17 cellular contexts compared by ENCODE assay signal in the genomic region with DNA sequence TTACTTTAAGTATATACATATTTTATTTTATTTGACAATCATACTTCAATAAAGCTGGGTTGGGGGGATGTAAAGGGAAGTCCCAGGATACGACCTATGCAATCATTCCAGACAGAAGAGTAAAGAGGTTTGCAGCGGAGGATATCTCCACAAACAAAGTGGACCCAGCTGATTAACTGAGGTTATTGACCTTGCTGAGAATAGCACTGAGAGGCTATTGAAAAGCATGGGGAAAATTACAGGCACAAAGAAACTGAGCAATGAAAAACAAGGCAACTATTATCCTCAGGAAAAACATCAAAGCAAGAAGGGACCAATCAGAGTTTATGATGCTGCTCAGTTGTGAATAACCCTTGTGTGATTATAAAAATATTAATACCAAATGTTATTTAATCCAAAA. TPM values are rescaled to one million over a fixed set of nuclear protein-coding genes. Genes with fewer than 3 reads are reported as not detected.
DNase-seq lines count a peak whose midpoint lies in the region; TF ChIP-seq lines count a peak whose summit lies in the region.
"Had no signal": no experiment of that assay in that cellular context is flagged by ENCODE, and none has a peak within 500 bp of the region (broad histone marks: within the 10 kb centered on the region; RNA-seq: fewer than 3 reads in every experiment).

No MANE protein-coding gene starts in this region.

- DNase-seq in NCI-H1092 (lab: John Stamatoyannopoulos, UW) (no peak), NCI-H526 treated with DMSO at 0.1 percent for 48 hours (lab: John Stamatoyannopoulos, UW) (no peak), DMS53 treated with DMSO at 0.1 percent for 48 hours (lab: John Stamatoyannopoulos, UW; ENCODE audit: unreplicated experiment) (no peak)
- no peak for DNase-seq in activated CD4-positive, alpha-beta T cell treated with anti-CD3 and anti-CD28 coated beads for 4 hours
- DNase-seq: CD8-positive, alpha-beta T cell; EL; HFFc6; KG1; NCI-H1105; NCI-H1930; NCI-H524 treated with DMSO at 0.1 percent for 48 hours; NK-92 treated with Interleukin-12 subunit alpha and Interleukin-12 subunit beta, amount 100 ng/mL, for 24 hours had no signal

- no peak for TF ChIP-seq CTCF in liver (IDR thresholded peaks at IDR 0.05; ENCODE audit: low read depth, low read length, missing input control)

- H3K36me3 ChIP-seq in esophagus (ENCODE audit: control insufficient read depth in 2 of 2, insufficient read depth in 2 of 2, low read length in 1 of 2) (no peaks in the 10 kb centered on the region), liver (ENCODE audit: control insufficient read depth in 4 of 4, insufficient read depth in 3 of 4, low read depth in 1 of 4, low read length in 3 of 4) (no peaks in the 10 kb centered on the region)

- H3K4me1 ChIP-seq in esophagus (ENCODE audit: control insufficient read depth in 2 of 2, insufficient read depth in 2 of 2, low read length in 1 of 2) (peaks cover 3 to 6% of the 10 kb centered on the region in 2 donors), liver (ENCODE audit: control insufficient read depth in 4 of 4, insufficient read depth in 4 of 4, low read length in 3 of 4) (peaks cover 0 to 2% (median 0%) of the 10 kb centered on the region in 4 donors)

- WGBS in esophagus, 2 donors, result 78 to 87% methylated on average over 2 of the region's 2 CpGs
- 43% methylated on average over 2 of the region's 2 CpGs for WGBS in liver

- no peaks in the 10 kb centered on the region for H3K27me3 ChIP-seq in esophagus (ENCODE audit: control insufficient read depth in 1 of 2, insufficient read depth in 2 of 2, low read length in 2 of 2)
- no peaks in the 10 kb centered on the region for H3K27me3 ChIP-seq in liver (ENCODE audit: control insufficient read depth in 4 of 4, insufficient read depth in 4 of 4, low read length in 3 of 4)

- H3K9me3 ChIP-seq in esophagus (ENCODE audit: control insufficient read depth in 2 of 2, insufficient read depth in 1 of 2, low read depth in 1 of 2, low read length in 1 of 2), result no peaks in the 10 kb centered on the region
- no peaks in the 10 kb centered on the region for H3K9me3 ChIP-seq in liver (ENCODE audit: control insufficient read depth in 4 of 4, low read length in 3 of 4)

- TF ChIP-seq RAD21 in liver (IDR thresholded peaks at IDR 0.05), result no peak

- H3K9ac ChIP-seq in liver (ENCODE audit: low read depth in 1 of 2, low read length in 2 of 2), result no peak overlapping the region

- H3K4me3 ChIP-seq in esophagus (ENCODE audit: low read depth in 1 of 2, low read length in 2 of 2) (no peak overlapping the region), liver (ENCODE audit: low read depth in 1 of 3, low read length in 3 of 3) (no peak overlapping the region)
- H3K4me3 ChIP-seq: SK-N-MC had no signal

- H3K27ac ChIP-seq in angular gyrus (ENCODE audit: low read depth, low read length) (peak overlapping the region; percentile 84), esophagus (ENCODE audit: low read depth in 2 of 2, low read length in 1 of 2) (peak overlapping the region; percentile 51 to 85), liver (ENCODE audit: low read depth in 1 of 2, low read length in 2 of 2) (no peak overlapping the region)
- H3K27ac ChIP-seq: HL-60, SK-N-MC had no signal

TF ChIP-seq in liver, 16 proteins besides CTCF, POLR2A, EP300 and RAD21:
- TF ChIP-seq ATF3 (IDR thresholded peaks at IDR 0.05) (no peak), MAX (IDR thresholded peaks at IDR 0.05) (no peak), RXRA (IDR thresholded peaks at IDR 0.05) (peak; percentile 7 to 10), HNF4A (conservative IDR thresholded peaks at IDR 0.05) (no peak), JUND (IDR thresholded peaks at IDR 0.05) (no peak)
- TF ChIP-seq, protein P1, sequence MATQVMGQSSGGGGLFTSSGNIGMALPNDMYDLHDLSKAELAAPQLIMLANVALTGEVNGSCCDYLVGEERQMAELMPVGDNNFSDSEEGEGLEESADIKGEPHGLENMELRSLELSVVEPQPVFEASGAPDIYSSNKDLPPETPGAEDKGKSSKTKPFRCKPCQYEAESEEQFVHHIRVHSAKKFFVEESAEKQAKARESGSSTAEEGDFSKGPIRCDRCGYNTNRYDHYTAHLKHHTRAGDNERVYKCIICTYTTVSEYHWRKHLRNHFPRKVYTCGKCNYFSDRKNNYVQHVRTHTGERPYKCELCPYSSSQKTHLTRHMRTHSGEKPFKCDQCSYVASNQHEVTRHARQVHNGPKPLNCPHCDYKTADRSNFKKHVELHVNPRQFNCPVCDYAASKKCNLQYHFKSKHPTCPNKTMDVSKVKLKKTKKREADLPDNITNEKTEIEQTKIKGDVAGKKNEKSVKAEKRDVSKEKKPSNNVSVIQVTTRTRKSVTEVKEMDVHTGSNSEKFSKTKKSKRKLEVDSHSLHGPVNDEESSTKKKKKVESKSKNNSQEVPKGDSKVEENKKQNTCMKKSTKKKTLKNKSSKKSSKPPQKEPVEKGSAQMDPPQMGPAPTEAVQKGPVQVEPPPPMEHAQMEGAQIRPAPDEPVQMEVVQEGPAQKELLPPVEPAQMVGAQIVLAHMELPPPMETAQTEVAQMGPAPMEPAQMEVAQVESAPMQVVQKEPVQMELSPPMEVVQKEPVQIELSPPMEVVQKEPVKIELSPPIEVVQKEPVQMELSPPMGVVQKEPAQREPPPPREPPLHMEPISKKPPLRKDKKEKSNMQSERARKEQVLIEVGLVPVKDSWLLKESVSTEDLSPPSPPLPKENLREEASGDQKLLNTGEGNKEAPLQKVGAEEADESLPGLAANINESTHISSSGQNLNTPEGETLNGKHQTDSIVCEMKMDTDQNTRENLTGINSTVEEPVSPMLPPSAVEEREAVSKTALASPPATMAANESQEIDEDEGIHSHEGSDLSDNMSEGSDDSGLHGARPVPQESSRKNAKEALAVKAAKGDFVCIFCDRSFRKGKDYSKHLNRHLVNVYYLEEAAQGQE (IDR thresholded peaks at IDR 0.05), result no peak
TF ChIP-seq in liver: peak in this region for 1.

RNA-seq across cellular contexts. Expression of gene SERPINB1, which starts 32.6 kb away (rescaled TPM):
- 100 to 1,000 TPM; 302 to 549 TPM for polyA plus RNA-seq in esophagus
- 10 to 100 TPM; 14.8 to 34.3 TPM for total RNA-seq in liver
- polyA plus RNA-seq in liver, result 10 to 100 TPM; 12.5 to 22.3 TPM

RNA-seq across cellular contexts. Expression of gene WRNIP1, which starts 43.8 kb away (rescaled TPM):
- polyA plus RNA-seq in esophagus (10 to 100 TPM; 50.0 to 71.2 TPM), liver (10 to 100 TPM in 1 of 2 donors, 1 to 10 TPM in 1; 10.0 to 20.0 TPM)
- 10 to 100 TPM; 27.8 to 32.7 TPM for total RNA-seq in liver

RNA-seq across cellular contexts. Expression of gene MYLK4, which starts 58.3 kb away (rescaled TPM):
- polyA plus RNA-seq in esophagus (under 1 TPM; 0.59 to 0.75 TPM), liver (under 1 TPM; 0.07 to 0.18 TPM)
- total RNA-seq in liver, result under 1 TPM; 0.59 to 0.65 TPM

Comparison
In these comparisons a context has a peak if more than half of its experiments do, and no peak if none do; other contexts are left out.
1. H3K27ac ChIP-seq: peak in angular gyrus (single experiment) and esophagus (2 of 2); none in liver (0 of 2).
2. RNA of gene SERPINB1, which starts 32.6 kb away (polyA plus RNA-seq): 302 to 549 TPM in esophagus; 12.5 to 22.3 TPM in liver; every median in the first group is over 10 times any median in the second.